In the genomic region with DNA sequence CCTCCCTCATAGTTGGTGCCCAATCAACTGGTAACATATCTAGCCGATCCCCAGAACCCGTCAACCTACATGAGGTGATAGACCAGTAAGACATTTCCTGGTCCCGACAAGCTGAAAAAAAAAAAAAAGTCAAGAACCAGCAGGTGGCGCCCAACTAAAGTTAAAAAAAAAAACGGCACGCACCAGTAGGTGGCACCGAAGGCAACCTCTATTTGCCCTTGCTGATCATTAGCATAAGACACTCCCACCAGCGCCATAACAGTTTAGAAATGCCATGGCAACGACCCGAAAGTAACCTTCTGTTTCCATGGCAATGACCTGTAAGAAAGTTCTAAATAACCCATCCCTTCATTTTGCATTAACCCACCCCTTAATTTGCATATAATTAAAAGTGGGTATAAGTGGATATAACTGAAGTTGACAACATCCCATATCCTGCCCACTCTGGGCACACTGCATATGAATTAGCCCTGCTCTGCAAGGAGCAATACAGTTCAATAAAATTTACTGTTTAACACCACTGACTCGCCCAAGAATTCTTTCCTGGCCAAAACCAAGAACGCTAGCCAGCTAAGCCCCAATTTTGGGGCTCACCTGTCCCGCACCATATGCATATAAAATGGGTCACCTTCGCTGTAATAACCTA, we compare ENCODE assay signal across 9 cellular contexts.
DNase-seq lines count a peak whose midpoint lies in the region; ATAC-seq lines count a peak whose summit lies in the region.
"Had no signal": no experiment of that assay in that cellular context is flagged by ENCODE, and none has a peak within 500 bp of the region (broad histone marks: within the 10 kb centered on the region; RNA-seq: fewer than 3 reads in every experiment).

No MANE protein-coding gene starts in this region.

- peaks cover 5% of the 10 kb centered on the region for H3K4me1 Mint-ChIP-seq in activated CD8-positive, alpha-beta T cell treated with anti-CD3 and anti-CD28 coated beads, Interleukin-2, amount 10 ng/mL, durations not matched to agents 7 days and 5 days (ENCODE audit: low read depth)

- H3K9me3 Mint-ChIP-seq in activated CD8-positive, alpha-beta T cell treated with anti-CD3 and anti-CD28 coated beads, Interleukin-2, amount 10 ng/mL, durations not matched to agents 7 days and 5 days (ENCODE audit: insufficient read depth) = no peaks in the 10 kb centered on the region
- H3K9me3 Mint-ChIP-seq: dendritic cell treated with granulocyte-macrophage colony-stimulating factor and Interleukin-4, amounts not matched to agents 40 ng/mL and 50 ng/mL, for 4 days had no signal

- H3K27ac Mint-ChIP-seq in activated CD8-positive, alpha-beta T cell treated with anti-CD3 and anti-CD28 coated beads, Interleukin-2, amount 10 ng/mL, durations not matched to agents 7 days and 5 days = no peak overlapping the region
- H3K27ac Mint-ChIP-seq: dendritic cell treated with granulocyte-macrophage colony-stimulating factor and Interleukin-4, amounts not matched to agents 40 ng/mL and 50 ng/mL, for 4 days had no signal

- POLR2A ChIA-PET in activated CD8-positive, alpha-beta T cell treated with anti-CD3 and anti-CD28 coated beads, Interleukin-2, amount 10 ng/mL, durations not matched to agents 7 days and 5 days (lab: Charles Lee) = no interaction called here

- CTCF ChIA-PET in activated CD8-positive, alpha-beta T cell treated with anti-CD3 and anti-CD28 coated beads, Interleukin-2, amount 10 ng/mL, durations not matched to agents 7 days and 5 days (lab: Charles Lee) = interaction anchor here (1.4 kb wide), 1 partner anchor 26 kb away, joined by 3 read pairs; no protein-coding TSS in a partner anchor

- no peak overlapping the region for H3K4me3 Mint-ChIP-seq in activated CD8-positive, alpha-beta T cell treated with anti-CD3 and anti-CD28 coated beads, Interleukin-2, amount 10 ng/mL, durations not matched to agents 7 days and 5 days
- H3K4me3 Mint-ChIP-seq: dendritic cell treated with granulocyte-macrophage colony-stimulating factor and Interleukin-4, amounts not matched to agents 40 ng/mL and 50 ng/mL, for 4 days had no signal

- DNase-seq in DMS114 treated with DMSO at 0.1 percent for 48 hours (lab: John Stamatoyannopoulos, UW; ENCODE audit: unreplicated experiment) (peak; percentile 2), NCI-H446 treated with DMSO at 0.1 percent for 48 hours (lab: John Stamatoyannopoulos, UW) (peak; percentile 9), foreskin melanocyte (peak; percentile 39), pulmonary artery endothelial cell (ENCODE audit: low read depth, low spot score) (peak; percentile 43), mucosa of gallbladder (ENCODE audit: low spot score) (no peak)
- peak; percentile 35 for DNase-seq in activated CD8-positive, alpha-beta T cell treated with anti-CD3 and anti-CD28 coated beads, Interleukin-2, amount 10 ng/mL, durations not matched to agents 7 days and 5 days

- H3K36me3 Mint-ChIP-seq in activated CD8-positive, alpha-beta T cell treated with anti-CD3 and anti-CD28 coated beads, Interleukin-2, amount 10 ng/mL, durations not matched to agents 7 days and 5 days (ENCODE audit: low read depth) = no peaks in the 10 kb centered on the region

- peak; percentile 83 for ATAC-seq in GM19043 (IDR thresholded peaks at IDR 0.05; ENCODE audit: low read depth, unreplicated experiment)
- peak; percentile 84 for ATAC-seq in HG03103 (IDR thresholded peaks at IDR 0.05; ENCODE audit: low read depth, unreplicated experiment)
- peak; percentile 60 for ATAC-seq in activated CD8-positive, alpha-beta T cell treated with anti-CD3 and anti-CD28 coated beads, Interleukin-2, amount 10 ng/mL, durations not matched to agents 7 days and 5 days

- H3K27me3 Mint-ChIP-seq in activated CD8-positive, alpha-beta T cell treated with anti-CD3 and anti-CD28 coated beads, Interleukin-2, amount 10 ng/mL, durations not matched to agents 7 days and 5 days (ENCODE audit: low read depth) = no peaks in the 10 kb centered on the region
- H3K27me3 Mint-ChIP-seq: dendritic cell treated with granulocyte-macrophage colony-stimulating factor and Interleukin-4, amounts not matched to agents 40 ng/mL and 50 ng/mL, for 4 days had no signal
